ENCODE assay signal across 23 cellular contexts in genomic region chr1:61152066-61152465, GRCh38.
DNase-seq lines count a peak whose midpoint lies in the region; ATAC-seq and TF ChIP-seq lines count a peak whose summit lies in the region.
"Had no signal": no experiment of that assay in that cellular context is flagged by ENCODE, and none has a peak within 500 bp of the region (broad histone marks: within the 10 kb centered on the region; RNA-seq: fewer than 3 reads in every experiment).

No MANE protein-coding gene starts in this region.

- TF ChIP-seq CTCF in breast epithelium (IDR thresholded peaks at IDR 0.05) (no peak), MCF 10A (IDR thresholded peaks at IDR 0.05; ENCODE audit: unreplicated experiment) (no peak), spleen (IDR thresholded peaks at IDR 0.05 in 8 of 11, conservative IDR thresholded peaks at IDR 0.05 in 3 of 11) (no peak)

- H3K27me3 Mint-ChIP-seq in MCF 10A (ENCODE audit: insufficient read depth, unreplicated experiment) = no peaks in the 10 kb centered on the region
- H3K27me3 Mint-ChIP-seq: stimulated activated naive B cell treated with anti-CD40 and anti-IgM and Interleukin-4, amounts not matched to agents 10 μg/mL and 1 μg/mL and 100 μg/mL, for 72 hours had no signal

- H3K27ac Mint-ChIP-seq in MCF 10A (ENCODE audit: low read depth, unreplicated experiment) = no peak overlapping the region
- H3K27ac Mint-ChIP-seq: activated B cell treated with CpG ODN at 0.5 μM for 24 hours; stimulated activated naive B cell treated with anti-CD40 and anti-IgM and Interleukin-4, amounts not matched to agents 10 μg/mL and 1 μg/mL and 100 μg/mL, for 72 hours had no signal

- ATAC-seq in left lobe of liver = peak; percentile 49
- ATAC-seq: activated T-cell treated with anti-CD3 and anti-CD28 coated beads, Interleukin-2, amount 50 U/mL, for 4 hours; stimulated activated naive B cell treated with anti-CD40 and anti-IgM and Interleukin-4, amounts not matched to agents 10 μg/mL and 1 μg/mL and 100 μg/mL, for 72 hours had no signal

- no peaks in the 10 kb centered on the region for H3K27me3 ChIP-seq in breast epithelium
- no peaks in the 10 kb centered on the region for H3K27me3 ChIP-seq in rectal smooth muscle tissue (ENCODE audit: control insufficient read depth, insufficient read depth, low read length)
- no peaks in the 10 kb centered on the region for H3K27me3 ChIP-seq in spleen (replicated peaks in 1 of 7)
- H3K27me3 ChIP-seq: BE2C, tibial nerve had no signal

- H3K27ac ChIP-seq in breast epithelium (peak overlapping the region; percentile 23 to 44), rectal smooth muscle tissue (ENCODE audit: low read depth, low read length) (peak overlapping the region; percentile 30), spleen (no peak overlapping the region)

- 89 to 97% (median 94%) methylated on average over 3 of the region's 3 CpGs for WGBS in spleen, 5 donors

- no peaks in the 10 kb centered on the region for H3K9me3 Mint-ChIP-seq in MCF 10A (ENCODE audit: unreplicated experiment)
- H3K9me3 Mint-ChIP-seq: activated B cell treated with CpG ODN at 0.5 μM for 24 hours; activated T-cell treated with anti-CD3 and anti-CD28 coated beads, Interleukin-2, amount 50 U/mL, for 4 hours; stimulated activated naive B cell treated with anti-CD40 and anti-IgM and Interleukin-4, amounts not matched to agents 10 μg/mL and 1 μg/mL and 100 μg/mL, for 72 hours had no signal

- H3K4me1 ChIP-seq in breast epithelium (peaks cover 3 to 15% of the 10 kb centered on the region in 2 donors), rectal smooth muscle tissue (ENCODE audit: control insufficient read depth, insufficient read depth, low read length) (peaks cover 29% of the 10 kb centered on the region), spleen (peaks cover 0 to 10% (median 4%) of the 10 kb centered on the region in 6 donors)
- H3K4me1 ChIP-seq: BE2C had no signal

- H3K9me3 ChIP-seq in breast epithelium = no peaks in the 10 kb centered on the region
- no peaks in the 10 kb centered on the region for H3K9me3 ChIP-seq in spleen
- H3K9me3 ChIP-seq: BE2C, Caco-2, HAP-1, tibial nerve had no signal

- H3K36me3 ChIP-seq in breast epithelium (no peaks in the 10 kb centered on the region), rectal smooth muscle tissue (ENCODE audit: control insufficient read depth, insufficient read depth, low read length) (no peaks in the 10 kb centered on the region), spleen (no peaks in the 10 kb centered on the region)
- H3K36me3 ChIP-seq: BE2C, HAP-1, tibial nerve had no signal

- no peak for DNase-seq in breast epithelium (ENCODE audit: low spot score in 2 of 2)
- no peak for DNase-seq in MCF 10A (ENCODE audit: unreplicated experiment)
- DNase-seq in left lobe of liver (ENCODE audit: low spot score) = no peak
- DNase-seq in HCEC 1CT = no peak
- DNase-seq in activated naive CD4-positive, alpha-beta T cell treated with anti-CD3 and anti-CD28 coated beads, Interleukin-2, amount 50 U/mL, for 16 hours = no peak
- no peak for DNase-seq in spleen
- DNase-seq in AG08395 (ENCODE audit: low spot score) = no peak
- DNase-seq: 8988T; activated B cell treated with CpG ODN at 0.5 μM for 24 hours; activated naive CD4-positive, alpha-beta T cell treated with Interleukin-2 at 50 U/mL for 16 hours; activated T-cell treated with anti-CD3 and anti-CD28 coated beads, Interleukin-2, amount 50 U/mL, for 4 hours; BE2C; effector CD8-positive, alpha-beta T cell; midbrain; NCI-H1092 treated with DMSO at 0.1 percent for 48 hours; NCI-H2081 treated with DMSO at 0.1 percent for 48 hours; NCI-H524; stimulated activated naive B cell treated with anti-CD40 and anti-IgM and Interleukin-4, amounts not matched to agents 10 μg/mL and 1 μg/mL and 100 μg/mL, for 72 hours; T-helper 9 cell had no signal

- no peak overlapping the region for H3K9ac ChIP-seq in rectal smooth muscle tissue (ENCODE audit: low read length)

- no peak overlapping the region for H3K4me3 Mint-ChIP-seq in MCF 10A (ENCODE audit: unreplicated experiment)
- H3K4me3 Mint-ChIP-seq: activated B cell treated with CpG ODN at 0.5 μM for 24 hours; activated T-cell treated with anti-CD3 and anti-CD28 coated beads, Interleukin-2, amount 50 U/mL, for 4 hours; stimulated activated naive B cell treated with anti-CD40 and anti-IgM and Interleukin-4, amounts not matched to agents 10 μg/mL and 1 μg/mL and 100 μg/mL, for 72 hours had no signal

- H3K4me3 ChIP-seq in breast epithelium (no peak overlapping the region), rectal smooth muscle tissue (ENCODE audit: low read length) (no peak overlapping the region), spleen (no peak overlapping the region)
- H3K4me3 ChIP-seq: HAP-1, tibial nerve had no signal

- TF ChIP-seq POLR2A in breast epithelium (IDR thresholded peaks at IDR 0.05) (no peak), spleen (IDR thresholded peaks at IDR 0.05) (no peak)

- H3K36me3 Mint-ChIP-seq in MCF 10A (ENCODE audit: insufficient read depth, unreplicated experiment) = no peaks in the 10 kb centered on the region
- H3K36me3 Mint-ChIP-seq: stimulated activated naive B cell treated with anti-CD40 and anti-IgM and Interleukin-4, amounts not matched to agents 10 μg/mL and 1 μg/mL and 100 μg/mL, for 72 hours had no signal

- POLR2A ChIA-PET in MCF 10A (lab: Yijun Ruan, JAX) = interaction anchor here (0.9 to 1.0 kb wide), 2 partner anchors 8 to 13 kb away, joined by 3 read pairs; no protein-coding TSS in a partner anchor

- CTCF ChIA-PET in MCF 10A (lab: Yijun Ruan, JAX) = no interaction called here

- BruUV-seq in MCF 10A (replicated peaks; lab: Mats Ljungman, UMichigan) = no TSS peak

- intact Hi-C loops in breast epithelium (cut with DNase I; ENCODE audit: low total_unique reads) = no loop called here
- intact Hi-C loops in MCF 10A (cut with micrococcal nuclease) = no loop called here
- intact Hi-C loops in spleen (cut with DNase I; ENCODE audit: low total_unique reads) = no loop called here

- H3K4me1 Mint-ChIP-seq in MCF 10A (ENCODE audit: insufficient read depth, unreplicated experiment) = peaks cover 7% of the 10 kb centered on the region
- H3K4me1 Mint-ChIP-seq: activated B cell treated with CpG ODN at 0.5 μM for 24 hours had no signal

Comparison
In these comparisons a context has a peak if more than half of its experiments do, and no peak if none do; other contexts are left out.
1. H3K27ac ChIP-seq: peak in breast epithelium (2 of 2) and rectal smooth muscle tissue (single experiment); none in spleen (0 of 8).